ENCODE assay signal across 9 cellular contexts in the genomic region with DNA sequence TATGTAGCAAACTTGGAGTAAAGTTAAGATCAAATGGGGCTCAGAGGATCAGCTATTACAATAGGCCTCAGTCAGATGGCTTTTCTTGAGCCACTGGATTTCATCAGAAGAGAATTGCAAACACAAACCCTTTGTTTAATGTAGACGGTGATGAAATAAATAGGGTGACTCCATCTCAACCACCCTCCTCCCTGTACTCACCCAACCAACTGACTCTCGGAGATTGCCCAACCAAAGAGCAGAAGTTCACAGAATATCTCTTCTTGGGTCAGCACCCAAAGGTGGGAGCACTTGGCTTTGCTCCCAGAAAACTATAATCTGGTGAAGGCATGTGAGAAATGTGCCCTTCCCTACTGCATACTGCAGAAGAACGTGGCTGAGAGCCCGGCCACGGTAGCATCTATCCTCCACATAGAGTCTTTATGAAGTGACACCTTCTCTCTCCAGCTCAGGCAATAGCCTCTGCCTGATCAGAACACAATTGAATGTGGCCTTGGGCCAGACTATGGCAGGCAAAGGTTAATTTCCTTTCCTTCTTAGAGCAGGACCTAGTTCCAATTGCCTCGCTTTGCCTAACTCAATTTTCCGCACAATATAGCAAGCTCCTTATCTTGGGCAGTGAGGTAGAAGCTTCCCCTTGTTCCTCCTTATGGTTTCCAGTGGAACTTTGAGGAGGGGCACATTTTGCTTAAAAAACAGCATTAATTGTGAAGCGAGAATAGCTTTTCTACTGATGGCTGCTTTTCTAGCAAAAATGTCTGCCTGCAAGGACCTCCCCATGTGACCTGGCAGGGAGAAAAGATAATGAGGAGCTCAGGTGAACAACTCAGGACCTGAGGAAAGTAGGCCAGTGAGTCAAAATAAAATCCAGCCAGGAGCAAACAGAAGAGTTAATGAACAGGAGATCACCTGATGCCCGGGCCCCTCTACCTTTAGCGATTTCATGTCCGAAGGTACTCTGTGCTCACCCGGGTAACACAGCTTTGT.
A peak's percentile ranks its signal among the peaks of the same experiment; 100 is the strongest.
DNase-seq lines count a peak whose midpoint lies in the region; ATAC-seq and TF ChIP-seq lines count a peak whose summit lies in the region.
"Had no signal": no experiment of that assay in that cellular context is flagged by ENCODE, and none has a peak within 500 bp of the region (broad histone marks: within the 10 kb centered on the region; RNA-seq: fewer than 3 reads in every experiment).

No MANE protein-coding gene starts in this region.

- DNase-seq in Right ventricle myocardium inferior (ENCODE audit: missing footprints) (peak; percentile 77), cardiac septum (ENCODE audit: low spot score) (no peak), lung (ENCODE audit: low spot score) (peak; percentile 75), DMS53 (lab: John Stamatoyannopoulos, UW) (no peak), Ammon's horn (ENCODE audit: low spot score) (no peak)
- no peak for DNase-seq in central memory CD8-positive, alpha-beta T cell (ENCODE audit: low spot score in 2 of 2)
- DNase-seq in activated CD4-positive, alpha-beta T cell treated with anti-CD3 and anti-CD28 coated beads, Interleukin-2, amount 50 U/mL, for 48 hours = no peak
- DNase-seq: stimulated activated CD4-positive, alpha-beta T cell treated with anti-CD3 and anti-CD28 coated beads, Interleukin-1b, Interleukin-23, amount 100 ng/mL, for 48 hours had no signal

- H3K4me1 ChIP-seq in lung (ENCODE audit: control insufficient read depth in 2 of 2, insufficient read depth in 2 of 2, low read length in 2 of 2) = peaks cover 22 to 54% of the 10 kb centered on the region in 2 donors

- H3K4me1 Mint-ChIP-seq in central memory CD8-positive, alpha-beta T cell = peaks cover 16% of the 10 kb centered on the region

- TF ChIP-seq CTCF in lung (IDR thresholded peaks at IDR 0.05; ENCODE audit: control extremely low read depth, extremely low read depth) = no peak

- H3K4me3 ChIP-seq in lung = no peak overlapping the region

- H3K36me3 Mint-ChIP-seq in central memory CD8-positive, alpha-beta T cell (ENCODE audit: insufficient read depth) = peaks cover 1% of the 10 kb centered on the region

- no peak overlapping the region for H3K27ac Mint-ChIP-seq in central memory CD8-positive, alpha-beta T cell (ENCODE audit: low read depth)

- H3K27me3 Mint-ChIP-seq in central memory CD8-positive, alpha-beta T cell = no peaks in the 10 kb centered on the region

- H3K9me3 Mint-ChIP-seq in central memory CD8-positive, alpha-beta T cell = no peaks in the 10 kb centered on the region

- H3K36me3 ChIP-seq in lung (ENCODE audit: control insufficient read depth in 2 of 2, insufficient read depth in 2 of 2, low read length in 2 of 2) = no peaks in the 10 kb centered on the region

- H3K4me3 Mint-ChIP-seq in central memory CD8-positive, alpha-beta T cell = no peak overlapping the region

- H3K27ac ChIP-seq in lung (ENCODE audit: low read depth in 1 of 2, low read length in 1 of 2) = peak overlapping the region; percentile 37 to 70

- intact Hi-C loops in Right ventricle myocardium inferior (cut with DNase I) = loop anchor here (5.0 kb wide), 1 partner anchor 46 kb away; no protein-coding TSS in a partner anchor
- intact Hi-C loops in cardiac septum (cut with DNase I) = loop anchor here (5.0 kb wide), 1 partner anchor 46 kb away; no protein-coding TSS in a partner anchor

- no peaks in the 10 kb centered on the region for H3K27me3 ChIP-seq in lung (ENCODE audit: control insufficient read depth, insufficient read depth)

- WGBS in lung, 2 donors = 55 to 69% methylated on average over 12 of the region's 12 CpGs

- H3K9me3 ChIP-seq in lung (ENCODE audit: control insufficient read depth in 2 of 2, insufficient read depth in 1 of 2, low read length in 1 of 2) = no peaks in the 10 kb centered on the region

- peak; percentile 40 for ATAC-seq in Right ventricle myocardium inferior
- peak; percentile 43 for ATAC-seq in central memory CD8-positive, alpha-beta T cell (replicated peaks; ENCODE audit: extremely low read depth, poor library complexity, severe bottlenecking)
- ATAC-seq in lung (ENCODE audit: insufficient read depth, low FRiP score) = peak; percentile 73
- ATAC-seq in GM19452 (IDR thresholded peaks at IDR 0.05; ENCODE audit: unreplicated experiment) = no peak

Comparison
In these comparisons a context has a peak if more than half of its experiments do, and no peak if none do; other contexts are left out.
1. DNase-seq: peak in Right ventricle myocardium inferior (single experiment) and lung (single experiment); none in cardiac septum (single experiment), central memory CD8-positive, alpha-beta T cell (0 of 2), DMS53 (single experiment), Ammon's horn (single experiment) and activated CD4-positive, alpha-beta T cell treated with anti-CD3 and anti-CD28 coated beads, Interleukin-2, amount 50 U/mL, for 48 hours (0 of 2).